8 cellular contexts compared by ENCODE assay signal in the genomic region with DNA sequence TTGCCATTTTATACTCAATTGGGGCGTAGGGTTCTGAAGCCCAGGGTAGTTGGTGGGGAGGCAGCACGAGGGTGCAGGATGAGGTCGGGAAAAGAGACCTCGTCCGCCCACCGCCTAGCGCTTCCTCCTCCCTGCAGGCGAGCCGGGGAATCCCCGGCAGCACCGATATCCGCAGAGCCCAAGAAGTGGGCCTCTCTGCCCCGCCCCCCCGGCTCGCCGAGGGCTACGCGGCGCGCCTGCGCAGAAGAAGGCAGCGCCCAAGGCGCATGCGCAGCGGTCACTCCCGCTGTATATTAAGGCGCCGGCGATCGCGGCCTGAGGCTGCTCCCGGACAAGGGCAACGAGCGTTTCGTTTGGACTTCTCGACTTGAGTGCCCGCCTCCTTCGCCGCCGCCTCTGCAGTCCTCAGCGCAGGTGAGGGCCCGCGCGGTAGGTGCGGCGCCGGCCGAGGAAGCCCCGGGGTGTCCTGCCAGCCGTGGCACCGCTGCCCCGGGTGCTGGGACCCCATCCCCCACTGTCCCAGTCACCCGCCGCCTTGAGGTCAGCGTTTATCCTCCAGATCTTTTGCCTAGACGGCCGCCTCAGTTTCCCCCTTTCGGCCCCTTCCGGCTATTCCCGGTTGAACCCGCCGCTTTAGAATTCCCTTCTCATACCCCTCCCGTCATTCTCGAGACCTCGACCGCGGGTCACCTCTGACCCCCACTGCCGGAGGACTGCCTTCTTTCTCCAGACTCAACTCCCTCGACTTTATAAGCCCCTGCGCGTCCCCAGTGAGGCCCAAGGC. TPM values are rescaled to one million over a fixed set of nuclear protein-coding genes. Genes with fewer than 3 reads are reported as not detected.
DNase-seq lines count a peak whose midpoint lies in the region; ATAC-seq and TF ChIP-seq lines count a peak whose summit lies in the region.

A gene (plus strand): TSS at position 319 of the 784 bp plus-strand sequence. CDS start 1,082 bp downstream, outside the sequence.

- peak within 1 kb of the TSS; percentile 72 to 87 for H3K4me3 ChIP-seq in DND-41 (ENCODE audit: low read depth in 1 of 2, low read length in 2 of 2)

- H3K27me3 ChIP-seq in DND-41 (ENCODE audit: insufficient read depth, low read length, poor library complexity) = no peaks in the 10 kb centered on the region

- peaks cover 32% of the 10 kb centered on the region for H3K36me3 ChIP-seq in DND-41 (ENCODE audit: insufficient read depth, low read length)

- H3K9me3 Mint-ChIP-seq in naive B cell = no peaks in the 10 kb centered on the region
- H3K9me3 Mint-ChIP-seq in stimulated activated memory B cell treated with anti-CD40 and anti-IgM and Interleukin-4, amounts not matched to agents 10 μg/mL and 1 μg/mL and 100 μg/mL, for 72 hours = no peaks in the 10 kb centered on the region

- peak within 1 kb of the TSS; percentile 93 to 99 (median 96) for H3K4me3 Mint-ChIP-seq in naive B cell
- H3K4me3 Mint-ChIP-seq in stimulated activated memory B cell treated with anti-CD40 and anti-IgM and Interleukin-4, amounts not matched to agents 10 μg/mL and 1 μg/mL and 100 μg/mL, for 72 hours = peak within 1 kb of the TSS; percentile 99

- H3K4me1 ChIP-seq in DND-41 (ENCODE audit: insufficient read depth, low read length) = peaks cover 29% of the 10 kb centered on the region

- H3K27me3 Mint-ChIP-seq in naive B cell = no peaks in the 10 kb centered on the region
- H3K27me3 Mint-ChIP-seq in stimulated activated memory B cell treated with anti-CD40 and anti-IgM and Interleukin-4, amounts not matched to agents 10 μg/mL and 1 μg/mL and 100 μg/mL, for 72 hours = no peaks in the 10 kb centered on the region

- H2AFZ ChIP-seq in DND-41 (ENCODE audit: low read depth, low read length) = peak within 1 kb of the TSS; percentile 90

- DNase-seq in DND-41 = peak; percentile 93
- peak; percentile 91 for DNase-seq in KG1 (lab: John Stamatoyannopoulos, UW)
- peak; percentile 90 for DNase-seq in RKO (ENCODE audit: low spot score)
- peak; percentile 91 for DNase-seq in activated T-helper 1 cell treated with Interleukin-2 at 50 U/mL for 16 hours (ENCODE audit: low read depth)
- DNase-seq in fibroblast of gingiva (ENCODE audit: low read depth) = peak; percentile 77
- DNase-seq in naive B cell = peak; percentile 93

- H3K79me2 ChIP-seq in DND-41 (ENCODE audit: insufficient read depth, low read length) = peaks cover 24% of the 10 kb centered on the region

- peak within 1 kb of the TSS; percentile 97 for H3K4me2 ChIP-seq in DND-41 (ENCODE audit: insufficient read depth, low read length)

- H3K9ac ChIP-seq in DND-41 (ENCODE audit: low read depth, low read length) = peak within 1 kb of the TSS; percentile 86

- H3K27ac Mint-ChIP-seq in naive B cell = peak within 1 kb of the TSS; percentile 91 to 97 (median 96)
- H3K27ac Mint-ChIP-seq in stimulated activated memory B cell treated with anti-CD40 and anti-IgM and Interleukin-4, amounts not matched to agents 10 μg/mL and 1 μg/mL and 100 μg/mL, for 72 hours = peak within 1 kb of the TSS; percentile 94

- 0 out of 2 replicates have a peak, but pooled peaks cover 3% of the 10 kb centered on the region for H4K20me1 ChIP-seq in DND-41 (ENCODE audit: insufficient read depth, low read length)

- H3K9me3 ChIP-seq in DND-41 (ENCODE audit: insufficient read depth, low read length, severe bottlenecking) = no peaks in the 10 kb centered on the region

- peak; percentile 96 for ATAC-seq in DND-41 (ENCODE audit: insufficient read depth, low read depth)
- ATAC-seq in GM21723 (IDR thresholded peaks at IDR 0.05; ENCODE audit: unreplicated experiment) = peak; percentile 72
- peak; percentile 96 for ATAC-seq in naive B cell (ENCODE audit: low read depth in 2 of 2)
- peak; percentile 95 for ATAC-seq in stimulated activated memory B cell treated with anti-CD40 and anti-IgM and Interleukin-4, amounts not matched to agents 10 μg/mL and 1 μg/mL and 100 μg/mL, for 72 hours

- peaks cover 32 to 37% (median 34%) of the 10 kb centered on the region in 3 donors for H3K4me1 Mint-ChIP-seq in naive B cell
- peaks cover 54% of the 10 kb centered on the region for H3K4me1 Mint-ChIP-seq in stimulated activated memory B cell treated with anti-CD40 and anti-IgM and Interleukin-4, amounts not matched to agents 10 μg/mL and 1 μg/mL and 100 μg/mL, for 72 hours

- peak within 1 kb of the TSS; percentile 83 for H3K27ac ChIP-seq in DND-41 (ENCODE audit: low read length)

- peaks cover 4 to 13% of the 10 kb centered on the region in 2 donors for H3K36me3 Mint-ChIP-seq in naive B cell
- peaks cover 22% of the 10 kb centered on the region for H3K36me3 Mint-ChIP-seq in stimulated activated memory B cell treated with anti-CD40 and anti-IgM and Interleukin-4, amounts not matched to agents 10 μg/mL and 1 μg/mL and 100 μg/mL, for 72 hours

- TF ChIP-seq CTCF in DND-41 (IDR thresholded peaks at IDR 0.05; ENCODE audit: borderline replicate concordance, extremely low read depth, low read length, poor library complexity, severe bottlenecking) = peak; percentile 37

RNA-seq across cellular contexts. Expression of the gene that starts here (rescaled TPM):
- polyA plus RNA-seq in naive B cell (ENCODE audit: low read depth in 6 of 6) = 10 to 100 TPM; 10.3 to 25.6 (median 18.7) TPM

Comparison
In these comparisons a context has a peak if more than half of its experiments do, and no peak if none do; other contexts are left out.
1. Peak in every context shown above with its lines: DNase-seq, ATAC-seq, H3K4me3 ChIP-seq and H3K27ac ChIP-seq.